Comparison of ENCODE assay signal across 13 cellular contexts in the genomic region with DNA sequence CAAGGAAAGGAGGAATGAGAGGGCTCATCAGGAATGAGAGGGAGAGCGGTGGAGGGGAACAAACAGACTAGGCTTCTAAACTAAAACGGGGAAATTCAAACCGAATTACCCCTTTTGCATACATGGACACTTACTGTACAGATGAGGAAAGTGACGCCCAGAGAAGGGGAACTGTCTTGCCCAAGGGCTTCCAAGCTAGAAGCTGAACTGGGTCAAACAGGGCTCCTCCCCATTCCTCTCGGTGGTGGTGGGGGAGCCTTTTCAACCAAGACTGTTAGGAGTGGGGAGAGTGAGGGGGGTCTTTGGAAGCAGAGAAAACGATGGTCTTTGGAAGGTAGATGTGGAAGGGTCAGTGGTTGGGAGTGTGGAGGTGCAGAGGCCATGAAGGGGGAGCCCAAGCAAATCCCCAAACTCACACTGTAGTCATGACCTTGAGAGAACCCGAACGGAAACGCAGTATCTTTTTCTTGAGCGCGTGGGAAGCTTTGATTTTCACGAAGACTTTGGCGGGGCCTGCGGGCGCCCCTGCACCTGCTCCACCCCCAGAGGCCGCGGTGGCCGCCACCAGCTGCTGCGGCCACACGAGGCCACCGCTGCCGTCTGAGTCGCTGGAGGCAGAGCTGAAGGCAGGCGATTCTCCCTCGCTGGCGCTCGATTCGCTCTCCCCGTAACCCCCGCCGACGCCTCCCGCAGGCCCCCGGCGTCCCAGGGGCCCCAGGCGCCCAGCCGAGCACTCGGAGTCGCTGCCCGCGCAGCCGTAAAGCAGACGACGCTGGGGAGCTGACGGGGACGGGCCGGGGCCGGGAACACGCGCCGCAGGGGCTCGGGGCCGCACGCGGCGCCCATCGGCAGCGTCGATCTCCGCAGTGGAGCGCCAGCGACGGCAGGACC. TPM values are rescaled to one million over a fixed set of nuclear protein-coding genes. Genes with fewer than 3 reads are reported as not detected.
DNase-seq lines count a peak whose midpoint lies in the region; ATAC-seq and TF ChIP-seq lines count a peak whose summit lies in the region.
"Had no signal": no experiment of that assay in that cellular context is flagged by ENCODE, and none has a peak within 500 bp of the region (broad histone marks: within the 10 kb centered on the region; RNA-seq: fewer than 3 reads in every experiment).

No MANE protein-coding gene starts in this region.

- peak overlapping the region in 1 of 2 donors; percentile 52 for H3K27ac Mint-ChIP-seq in T-cell
- H3K27ac Mint-ChIP-seq in glutamatergic neuron (ENCODE audit: unreplicated experiment): peak overlapping the region; percentile 29
- H3K27ac Mint-ChIP-seq in stimulated activated memory B cell treated with anti-CD40 and anti-IgM and Interleukin-4, amounts not matched to agents 10 μg/mL and 1 μg/mL and 100 μg/mL, for 72 hours: no peak overlapping the region

- H3K4me3 ChIP-seq in stomach: no peak overlapping the region

- WGBS in stomach, 5 donors: 20 to 61% (median 34%) methylated on average over 46 to 63 of the region's 63 CpGs

- H3K4me1 Mint-ChIP-seq in T-cell (peaks cover 6 to 13% (median 10%) of the 10 kb centered on the region in 3 donors), glutamatergic neuron (ENCODE audit: low read depth, unreplicated experiment) (no peaks in the 10 kb centered on the region)
- peaks cover 9% of the 10 kb centered on the region for H3K4me1 Mint-ChIP-seq in stimulated activated memory B cell treated with anti-CD40 and anti-IgM and Interleukin-4, amounts not matched to agents 10 μg/mL and 1 μg/mL and 100 μg/mL, for 72 hours

- H3K4me1 ChIP-seq in stomach: peaks cover 0 to 23% (median 3%) of the 10 kb centered on the region in 4 donors

- POLR2A ChIA-PET in T-cell (lab: Charles Lee): no interaction called here

- CTCF ChIA-PET in T-cell (lab: Charles Lee): no interaction called here

- TF ChIP-seq CTCF in glutamatergic neuron (IDR thresholded peaks at IDR 0.05; ENCODE audit: partially characterized antibody, unreplicated experiment): no peak
- TF ChIP-seq CTCF in stomach (IDR thresholded peaks at IDR 0.05): no peak

- peaks cover 0 to 21% (median 5%) of the 10 kb centered on the region in 4 donors for H3K36me3 ChIP-seq in stomach

- H3K27me3 ChIP-seq in stomach: peaks cover 0 to 67% (median 33%) of the 10 kb centered on the region in 3 donors

- TF ChIP-seq POLR2A in stomach (IDR thresholded peaks at IDR 0.05): no peak

- H3K36me3 Mint-ChIP-seq in T-cell (no peaks in the 10 kb centered on the region), glutamatergic neuron (ENCODE audit: unreplicated experiment) (peaks cover 29% of the 10 kb centered on the region)
- H3K36me3 Mint-ChIP-seq in stimulated activated memory B cell treated with anti-CD40 and anti-IgM and Interleukin-4, amounts not matched to agents 10 μg/mL and 1 μg/mL and 100 μg/mL, for 72 hours: peaks cover 13% of the 10 kb centered on the region

- DNase-seq in NOMO-1 treated with DMSO at 0.1 percent for 48 hours (lab: John Stamatoyannopoulos, UW; ENCODE audit: unreplicated experiment): peak; percentile 27
- DNase-seq in NOMO-1 treated with dmso at 0.1 percent for 144 hours (lab: John Stamatoyannopoulos, UW; ENCODE audit: unreplicated experiment): no peak
- no peak for DNase-seq in T-cell
- no peak for DNase-seq in glutamatergic neuron
- no peak for DNase-seq in stomach
- DNase-seq in NCI-H146 (lab: John Stamatoyannopoulos, UW): no peak
- DNase-seq: 8988T, DMS 273 treated with DMSO at 0.1 percent for 48 hours, IMR-90, NCI-H2081 treated with DMSO at 0.1 percent for 48 hours had no signal

- peak; percentile 27 to 78 (median 42) for ATAC-seq in T-cell (replicated peaks in 1 of 4)
- ATAC-seq in stimulated activated memory B cell treated with anti-CD40 and anti-IgM and Interleukin-4, amounts not matched to agents 10 μg/mL and 1 μg/mL and 100 μg/mL, for 72 hours: peak; percentile 20
- ATAC-seq in GM18519 (IDR thresholded peaks at IDR 0.05; ENCODE audit: low FRiP score, unreplicated experiment): no peak
- ATAC-seq: right cardiac atrium had no signal

- H3K27ac ChIP-seq in stomach: peak overlapping the region in 1 of 5 donors; percentile 18

- TF ChIP-seq EP300 in stomach (IDR thresholded peaks at IDR 0.05): no peak

- H3K4me3 Mint-ChIP-seq in T-cell (peak overlapping the region in 2 of 3 donors; percentile 32 to 60), glutamatergic neuron (ENCODE audit: unreplicated experiment) (peak overlapping the region; percentile 42)
- H3K4me3 Mint-ChIP-seq in stimulated activated memory B cell treated with anti-CD40 and anti-IgM and Interleukin-4, amounts not matched to agents 10 μg/mL and 1 μg/mL and 100 μg/mL, for 72 hours: peak overlapping the region; percentile 3

- H3K9me3 Mint-ChIP-seq in T-cell: no peaks in the 10 kb centered on the region
- H3K9me3 Mint-ChIP-seq in glutamatergic neuron (ENCODE audit: unreplicated experiment): peaks cover 8% of the 10 kb centered on the region
- peaks cover 6% of the 10 kb centered on the region for H3K9me3 Mint-ChIP-seq in stimulated activated memory B cell treated with anti-CD40 and anti-IgM and Interleukin-4, amounts not matched to agents 10 μg/mL and 1 μg/mL and 100 μg/mL, for 72 hours

- H3K27me3 Mint-ChIP-seq in T-cell (peaks cover 20 to 42% of the 10 kb centered on the region in 2 donors), glutamatergic neuron (ENCODE audit: unreplicated experiment) (peaks cover 20% of the 10 kb centered on the region)
- H3K27me3 Mint-ChIP-seq in stimulated activated memory B cell treated with anti-CD40 and anti-IgM and Interleukin-4, amounts not matched to agents 10 μg/mL and 1 μg/mL and 100 μg/mL, for 72 hours: peaks cover 64% of the 10 kb centered on the region

- peaks cover 0 to 14% (median 3%) of the 10 kb centered on the region in 4 donors for H3K9me3 ChIP-seq in stomach

- intact Hi-C loops in stomach (cut with DNase I; ENCODE audit: low total_unique reads): no loop called here

RNA-seq across cellular contexts. Expression of a gene that starts 12.3 kb away (rescaled TPM):
- 1 to 10 TPM in 3 of 5 donors, not detected in 2; 3.3 to 7.9 (median 3.6) TPM for total RNA-seq in T-cell
- 54.6 TPM for total RNA-seq in glutamatergic neuron (ENCODE audit: unreplicated experiment)
- total RNA-seq in stomach: not detected
- polyA plus RNA-seq in stomach: not detected
- total RNA-seq: IMR-90 had no signal
- polyA plus RNA-seq: IMR-90, right cardiac atrium had no signal

RNA-seq across cellular contexts. Expression of a gene that starts 12.7 kb away (rescaled TPM):
- total RNA-seq in T-cell (under 1 TPM; 0.15 to 0.56 (median 0.37) TPM), glutamatergic neuron (ENCODE audit: unreplicated experiment) (55.1 TPM), stomach (10 to 100 TPM in 4 of 5 donors, 1 to 10 TPM in 1; 9.7 to 29.9 (median 11.1) TPM)
- 10 to 100 TPM in 1 of 3 donors, 1 to 10 TPM in 2; 6.1 to 10.5 (median 6.4) TPM for polyA plus RNA-seq in stomach

RNA-seq across cellular contexts. Expression of a gene that starts 23.4 kb away (rescaled TPM):
- total RNA-seq in T-cell (1 to 10 TPM; 1.2 to 5.4 (median 3.5) TPM), glutamatergic neuron (ENCODE audit: unreplicated experiment) (0.27 TPM), stomach (1 to 10 TPM in 3 of 5 donors, not detected in 2; 1.8 to 6.7 (median 5.8) TPM)
- polyA plus RNA-seq in stomach: 1 to 10 TPM; 1.6 to 1.7 (median 1.6) TPM

RNA-seq across cellular contexts. Expression of a gene that starts 47.2 kb away (rescaled TPM):
- 100 to 1,000 TPM; 183 to 256 (median 208) TPM for total RNA-seq in T-cell
- 845 TPM for total RNA-seq in glutamatergic neuron (ENCODE audit: unreplicated experiment)
- total RNA-seq in stomach: 100 to 1,000 TPM in 4 of 5 donors, 10 to 100 TPM in 1; 94.7 to 147 (median 106) TPM
- 100 to 1,000 TPM in 2 of 3 donors, 10 to 100 TPM in 1; 84.2 to 203 (median 174) TPM for polyA plus RNA-seq in stomach

Comparison
In these comparisons a context has a peak if more than half of its experiments do, and no peak if none do; other contexts are left out.
1. RNA of a gene that starts 12.7 kb away (total RNA-seq): 55.1 TPM in glutamatergic neuron (single experiment) and 9.7 to 29.9 TPM in stomach; 0.15 to 0.56 TPM in T-cell; every median in the first group is over 4 times any median in the second.
2. Peak in every context shown above with its lines, with median percentiles within 50 percentile points of each other: H3K4me3 Mint-ChIP-seq.